ENCODE assay signal across 8 cellular contexts in the genomic region with DNA sequence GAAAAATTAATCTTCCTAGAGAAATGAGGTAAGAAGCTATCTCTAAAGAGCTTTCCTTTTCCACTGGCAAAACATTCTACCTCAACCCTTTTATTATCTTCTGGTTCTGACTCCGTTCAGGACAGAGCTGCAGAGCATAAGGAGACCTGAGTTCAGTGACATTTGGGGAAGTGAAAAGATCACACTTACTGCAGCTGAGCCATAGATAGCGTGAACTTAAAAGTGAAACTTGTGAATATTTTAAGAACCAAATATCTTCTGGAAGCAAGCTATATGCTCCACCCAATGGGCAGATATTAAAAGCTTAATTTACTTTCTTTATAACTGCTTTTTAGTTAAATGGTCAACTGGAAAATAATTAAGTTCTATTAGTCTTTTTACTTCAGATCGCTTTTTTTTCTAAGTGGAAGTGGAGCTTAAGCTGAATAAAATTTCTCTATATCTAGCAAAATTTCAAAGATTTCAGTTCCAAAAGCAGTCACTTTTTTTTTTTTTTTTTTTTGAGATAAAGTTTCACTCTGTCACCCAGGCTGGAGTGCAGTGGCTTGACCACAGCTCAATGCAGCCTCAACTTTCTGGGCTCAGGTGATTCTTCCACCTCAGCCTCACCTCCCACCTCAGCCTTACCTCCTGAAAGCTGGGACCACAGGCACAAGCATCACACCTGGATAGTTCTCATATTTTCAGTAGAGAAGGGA. TPM values are rescaled to one million over a fixed set of nuclear protein-coding genes. Genes with fewer than 3 reads are reported as not detected.
A peak's percentile ranks its signal among the peaks of the same experiment; 100 is the strongest.
DNase-seq lines count a peak whose midpoint lies in the region; ATAC-seq and TF ChIP-seq lines count a peak whose summit lies in the region.

No MANE protein-coding gene starts in this region.

- no peaks in the 10 kb centered on the region for H3K36me3 Mint-ChIP-seq in progenitor cell of endocrine pancreas (ENCODE audit: insufficient read depth)

- in situ Hi-C loops in KBM-7 (cut with MboI; ENCODE audit: low pct_unique_long_range_greater_than_20kb, low sequenced_read_pairs) = no loop called here

- TF ChIP-seq CTCF in fibroblast of the aortic adventitia (IDR thresholded peaks at IDR 0.05; ENCODE audit: insufficient read depth, low read length) (no peak), foreskin fibroblast (IDR thresholded peaks at IDR 0.05; ENCODE audit: low read depth, low read length) (no peak), progenitor cell of endocrine pancreas (IDR thresholded peaks at IDR 0.05; ENCODE audit: unreplicated experiment) (no peak)

- ATAC-seq in GM18505 (IDR thresholded peaks at IDR 0.05; ENCODE audit: unreplicated experiment) (peak; percentile 75), GM21717 (IDR thresholded peaks at IDR 0.05; ENCODE audit: unreplicated experiment) (peak; percentile 71)

- peak; percentile 27 for TF ChIP-seq POLR2A in GM18505 (IDR thresholded peaks at IDR 0.05; ENCODE audit: borderline replicate concordance, extremely low read depth, insufficient read depth, insufficient read length)

- no peaks in the 10 kb centered on the region for H3K9me3 Mint-ChIP-seq in progenitor cell of endocrine pancreas (ENCODE audit: low read depth)

- no peaks in the 10 kb centered on the region for H3K4me1 Mint-ChIP-seq in progenitor cell of endocrine pancreas (ENCODE audit: low read depth)

- H3K4me3 ChIP-seq in fibroblast of the aortic adventitia (ENCODE audit: low read depth, low read length) (peak overlapping the region; percentile 20), foreskin fibroblast (ENCODE audit: low read depth in 1 of 2, low read length in 2 of 2) (no peak overlapping the region)

- DNase-seq in KBM-7 = peak; percentile 65
- DNase-seq in fibroblast of the aortic adventitia (ENCODE audit: low read depth) = peak; percentile 28
- DNase-seq in foreskin fibroblast = no peak
- DNase-seq in activated CD4-positive, alpha-beta T cell treated with anti-CD3 and anti-CD28 coated beads, Interleukin-2, amount 50 U/mL, for 4 hours = no peak
- no peak for DNase-seq in progenitor cell of endocrine pancreas (ENCODE audit: low spot score, unreplicated experiment)
- DNase-seq in hepatic stellate cell (ENCODE audit: low spot score) = no peak

- no peak overlapping the region for H3K4me3 Mint-ChIP-seq in progenitor cell of endocrine pancreas (ENCODE audit: low read depth)

- H3K27ac Mint-ChIP-seq in progenitor cell of endocrine pancreas = no peak overlapping the region

- no peaks in the 10 kb centered on the region for H3K27me3 Mint-ChIP-seq in progenitor cell of endocrine pancreas

RNA-seq across cellular contexts. Expression of a gene that starts 11.9 kb away (rescaled TPM):
- total RNA-seq in fibroblast of the aortic adventitia (ENCODE audit: low replicate concordance) (0.99 and 1.6 TPM in 2 replicates), progenitor cell of endocrine pancreas (not detected in 2 replicates)

RNA-seq across cellular contexts. Expression of a gene that starts 27.8 kb away (rescaled TPM):
- 0.18 TPM in 1 of 2 replicates, not detected in the other for total RNA-seq in fibroblast of the aortic adventitia (ENCODE audit: low replicate concordance)
- total RNA-seq in progenitor cell of endocrine pancreas = 0.16 and 0.67 TPM in 2 replicates

RNA-seq across cellular contexts. Expression of a gene that starts 45.0 kb away (rescaled TPM):
- 10.9 and 15.4 TPM in 2 replicates for total RNA-seq in fibroblast of the aortic adventitia (ENCODE audit: low replicate concordance)
- 20.2 and 23.4 TPM in 2 replicates for total RNA-seq in progenitor cell of endocrine pancreas

RNA-seq across cellular contexts. Expression of a gene that starts 45.5 kb away (rescaled TPM):
- total RNA-seq in fibroblast of the aortic adventitia (ENCODE audit: low replicate concordance) (2.5 and 14.1 TPM in 2 replicates), progenitor cell of endocrine pancreas (9.9 and 10.2 TPM in 2 replicates)

RNA-seq across cellular contexts. Expression of a gene that starts 47.4 kb away (rescaled TPM):
- total RNA-seq in fibroblast of the aortic adventitia (ENCODE audit: low replicate concordance) (9.2 and 23.7 TPM in 2 replicates), progenitor cell of endocrine pancreas (25.9 and 29.1 TPM in 2 replicates)

Comparison
In these comparisons a context has a peak if more than half of its experiments do, and no peak if none do; other contexts are left out.
1. DNase-seq: peak in KBM-7 (single experiment) and fibroblast of the aortic adventitia (single experiment); none in foreskin fibroblast (0 of 2), activated CD4-positive, alpha-beta T cell treated with anti-CD3 and anti-CD28 coated beads, Interleukin-2, amount 50 U/mL, for 4 hours (0 of 2), progenitor cell of endocrine pancreas (single experiment) and hepatic stellate cell (single experiment).